ENCODE assay signal across 8 cellular contexts in genomic region chr3:142224482-142225072, GRCh38. TPM values are rescaled to one million over a fixed set of nuclear protein-coding genes. Genes with fewer than 3 reads are reported as not detected.
DNase-seq lines count a peak whose midpoint lies in the region; ATAC-seq and TF ChIP-seq lines count a peak whose summit lies in the region.

No MANE protein-coding gene starts in this region.

- no peaks in the 10 kb centered on the region for H3K27me3 ChIP-seq in fibroblast of lung (ENCODE audit: control insufficient read depth, insufficient read depth, low read length)
- H3K27me3 ChIP-seq in rectal smooth muscle tissue (ENCODE audit: control insufficient read depth, insufficient read depth, low read length) = no peaks in the 10 kb centered on the region

- H3K4me2 ChIP-seq in fibroblast of lung (ENCODE audit: extremely low read depth, insufficient read depth, low read length) = peak overlapping the region; percentile 88

- no peaks in the 10 kb centered on the region for H3K36me3 ChIP-seq in SK-N-MC (ENCODE audit: insufficient read depth, low read length)
- no peaks in the 10 kb centered on the region for H3K36me3 ChIP-seq in fibroblast of lung (ENCODE audit: control insufficient read depth, insufficient read depth, low read length)
- H3K36me3 ChIP-seq in rectal smooth muscle tissue (ENCODE audit: control insufficient read depth, insufficient read depth, low read length) = no peaks in the 10 kb centered on the region

- no peaks in the 10 kb centered on the region for H4K20me1 ChIP-seq in fibroblast of lung (ENCODE audit: control insufficient read depth, extremely low read depth, insufficient read depth, low read length)

- H2AFZ ChIP-seq in fibroblast of lung (ENCODE audit: low read length) = peak overlapping the region; percentile 88

- ATAC-seq in GM18508 (IDR thresholded peaks at IDR 0.05; ENCODE audit: insufficient read depth, unreplicated experiment) = peak; percentile 15

- no peak for TF ChIP-seq CTCF in fibroblast of lung (conservative IDR thresholded peaks at IDR 0.05 in 1 of 2, IDR thresholded peaks at IDR 0.05 in 1 of 2; ENCODE audit: low read depth in 1 of 2, low read length in 2 of 2)

- no peaks in the 10 kb centered on the region for H3K9me3 ChIP-seq in SK-N-MC (ENCODE audit: low read depth, low read length)
- no peaks in the 10 kb centered on the region for H3K9me3 ChIP-seq in fibroblast of lung (ENCODE audit: control insufficient read depth, insufficient read depth, low read depth, low read length)

- H3K27ac ChIP-seq in SK-N-MC (no peak overlapping the region), fibroblast of lung (ENCODE audit: insufficient read depth, low read length) (peak overlapping the region; percentile 80), rectal smooth muscle tissue (ENCODE audit: low read depth, low read length) (peak overlapping the region; percentile 91)

- no peaks in the 10 kb centered on the region for H3K4me1 ChIP-seq in fibroblast of lung (ENCODE audit: control insufficient read depth, extremely low read depth, insufficient read depth, low read length)
- peaks cover 3% of the 10 kb centered on the region for H3K4me1 ChIP-seq in rectal smooth muscle tissue (ENCODE audit: control insufficient read depth, insufficient read depth, low read length)

- peaks cover 4% of the 10 kb centered on the region for H3K79me2 ChIP-seq in fibroblast of lung (ENCODE audit: control insufficient read depth, insufficient read depth, low read length)

- H3K4me3 ChIP-seq in SK-N-MC (peak overlapping the region; percentile 88), fibroblast of lung (replicated peaks in 1 of 4; ENCODE audit: control extremely low read depth in 1 of 4, insufficient read depth in 1 of 4, low read depth in 3 of 4, low read length in 4 of 4) (peak overlapping the region; percentile 81 to 93 (median 89)), rectal smooth muscle tissue (ENCODE audit: low read length) (peak overlapping the region; percentile 93)

- DNase-seq in SK-N-MC (ENCODE audit: low read depth, low spot score) (no peak), fibroblast of lung (ENCODE audit: low read depth in 2 of 2) (peak in 1 of 2 donors; percentile 10), HUDEP-2 (lab: John Stamatoyannopoulos, UW; ENCODE audit: unreplicated experiment in 76 of 76) (no peak)
- no peak for DNase-seq in stimulated activated CD4-positive, alpha-beta T cell treated with anti-CD3 and anti-CD28 coated beads, Interleukin-1b, Interleukin-23, amount 100 ng/mL, for 48 hours
- no peak for DNase-seq in NK-92 treated with Interleukin-12 subunit alpha and Interleukin-12 subunit beta, amount 100 ng/mL, for 24 hours (lab: John Stamatoyannopoulos, UW)
- DNase-seq in activated effector memory CD4-positive, alpha-beta T cell treated with Interleukin-2 at 50 U/mL for 16 hours = no peak

- H3K9ac ChIP-seq in SK-N-MC (ENCODE audit: insufficient read length) (peak overlapping the region; percentile 71), fibroblast of lung (ENCODE audit: insufficient read depth, low read length) (peak overlapping the region; percentile 85), rectal smooth muscle tissue (ENCODE audit: low read length) (peak overlapping the region; percentile 62)

RNA-seq across cellular contexts. Expression of gene GK5, which starts 0.8 kb away (rescaled TPM):
- total RNA-seq in fibroblast of lung = 6.2 and 8.8 TPM in 2 replicates
- polyA plus RNA-seq in fibroblast of lung = 7.2 and 12.7 TPM in 2 replicates
- 5.0 and 7.9 TPM in 2 replicates for polyA plus RNA-seq in fibroblast of lung (2012)
- polyA minus RNA-seq in fibroblast of lung (ENCODE audit: low replicate concordance) = 2.7 and 4.5 TPM in 2 replicates
